Comparison of ENCODE assay signal across 21 cellular contexts in the genomic region with DNA sequence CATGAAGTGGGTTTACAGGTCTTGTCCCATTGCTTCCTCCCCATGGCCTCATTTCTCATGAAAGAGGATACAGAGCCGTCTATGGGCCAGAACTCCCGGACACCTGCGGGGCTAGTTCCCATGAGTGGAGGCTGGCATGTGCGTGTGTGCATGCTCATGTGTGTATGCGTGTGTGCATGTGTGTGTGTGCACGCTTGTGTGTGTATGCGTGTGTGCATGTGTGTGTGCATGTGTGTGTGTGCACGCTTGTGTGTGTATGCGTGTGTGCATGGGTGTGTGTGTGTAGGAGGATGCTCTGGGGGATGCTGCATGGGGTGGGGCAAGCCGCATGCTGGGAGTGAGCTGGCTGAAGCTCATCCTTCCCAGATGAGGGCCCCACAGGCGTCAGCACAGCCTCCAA. TPM values are rescaled to one million over a fixed set of nuclear protein-coding genes. Genes with fewer than 3 reads are reported as not detected.
DNase-seq lines count a peak whose midpoint lies in the region; ATAC-seq, FAIRE-seq and TF ChIP-seq lines count a peak whose summit lies in the region.
"Had no signal": no experiment of that assay in that cellular context is flagged by ENCODE, and none has a peak within 500 bp of the region (broad histone marks: within the 10 kb centered on the region; RNA-seq: fewer than 3 reads in every experiment).

No MANE protein-coding gene starts in this region.

- peak; percentile 50 for FAIRE-seq in bronchial epithelial cell (lab: Jason Lieb, UNC)
- FAIRE-seq: GM12892, GM18507, H54, K562 had no signal

- WGBS in neuronal stem cell (ENCODE audit: extremely low coverage in 2 of 2, insufficient read length in 2 of 2, insufficient replicate concordance in 1 of 2), 2 donors: no CpG with 5 or more reads among the region's 11 CpGs
- WGBS in gastroesophageal sphincter (ENCODE audit: low coverage in 1 of 2), 2 donors: 10 to 74% methylated on average over 2 to 4 of the region's 11 CpGs

- H3K4me1 ChIP-seq in BLaER1: peaks cover 72% of the 10 kb centered on the region
- H3K4me1 ChIP-seq in HEK293 (ENCODE audit: control insufficient read depth, insufficient read depth, low read length): no peaks in the 10 kb centered on the region
- H3K4me1 ChIP-seq in neuronal stem cell (ENCODE audit: control insufficient read depth in 2 of 2, insufficient read depth in 1 of 2, low read depth in 1 of 2, low read length in 2 of 2): no peaks in the 10 kb centered on the region
- no peaks in the 10 kb centered on the region for H3K4me1 ChIP-seq in upper lobe of right lung
- H3K4me1 ChIP-seq in gastroesophageal sphincter: no peaks in the 10 kb centered on the region

- no peak for TF ChIP-seq EP300 in gastroesophageal sphincter (IDR thresholded peaks at IDR 0.05)

- no peak overlapping the region for H4K8ac ChIP-seq in neuronal stem cell (ENCODE audit: low read depth, low read length)

- H3K27ac ChIP-seq in BLaER1 (peak overlapping the region; percentile 58; the same call in 1 of the 2 replicates), HEK293 (ENCODE audit: extremely low read depth, low read depth, low read length) (no peak overlapping the region), neuronal stem cell (replicated peaks; ENCODE audit: low read length) (no peak overlapping the region), upper lobe of right lung (no peak overlapping the region), gastroesophageal sphincter (no peak overlapping the region)
- H3K27ac ChIP-seq: C4-2B, GM23248 had no signal

- intact Hi-C loops in upper lobe of right lung (cut with DNase I): no loop called here

- H3K9ac ChIP-seq in BLaER1 (no peak overlapping the region), neuronal stem cell (ENCODE audit: low read depth, low read length, poor library complexity) (peak overlapping the region; percentile 54)
- H3K9ac ChIP-seq: GM23248 had no signal

- no peak overlapping the region for H2BK5ac ChIP-seq in neuronal stem cell (ENCODE audit: low read length)

- peak overlapping the region; percentile 86 for H3K18ac ChIP-seq in neuronal stem cell (ENCODE audit: low read length)

- H2BK15ac ChIP-seq in neuronal stem cell (ENCODE audit: low read length): no peak overlapping the region

- H2BK120ac ChIP-seq in neuronal stem cell (ENCODE audit: low read depth, low read length): no peak overlapping the region

- TF ChIP-seq CTCF in HEK293 (tag by site-specific recombination; IDR thresholded peaks at IDR 0.05) (no peak), bronchial epithelial cell (IDR thresholded peaks at IDR 0.05; ENCODE audit: insufficient read depth, low read length, severe bottlenecking) (no peak), upper lobe of right lung (IDR thresholded peaks at IDR 0.05) (no peak), gastroesophageal sphincter (IDR thresholded peaks at IDR 0.05) (no peak)

- H2BK12ac ChIP-seq in neuronal stem cell (ENCODE audit: low read length): peak overlapping the region; percentile 48

- no peak overlapping the region for H2AFZ ChIP-seq in neuronal stem cell (ENCODE audit: low read length)
- H2AFZ ChIP-seq: GM23248 had no signal

- peak overlapping the region; percentile 18 for H2AK5ac ChIP-seq in neuronal stem cell (ENCODE audit: low read depth, low read length)

- H3K9me3 ChIP-seq in BLaER1 (no peaks in the 10 kb centered on the region), HEK293 (ENCODE audit: control insufficient read depth, insufficient read depth, low read depth, low read length) (no peaks in the 10 kb centered on the region), neuronal stem cell (replicated peaks in 1 of 2; ENCODE audit: control insufficient read depth in 2 of 2, insufficient read depth in 1 of 2, low read depth in 1 of 2, low read length in 2 of 2) (peaks cover 0 to under 1% of the 10 kb centered on the region in 2 donors), upper lobe of right lung (no peaks in the 10 kb centered on the region), gastroesophageal sphincter (no peaks in the 10 kb centered on the region)

- H3K36me3 ChIP-seq in BLaER1 (no peaks in the 10 kb centered on the region), HEK293 (ENCODE audit: control insufficient read depth in 2 of 2, insufficient read depth in 1 of 2, low read length in 2 of 2) (no peaks in the 10 kb centered on the region), bronchial epithelial cell (ENCODE audit: control insufficient read depth, insufficient read depth, low read length) (no peaks in the 10 kb centered on the region), neuronal stem cell (replicated peaks in 1 of 2; ENCODE audit: control insufficient read depth in 2 of 2, insufficient read depth in 2 of 2, low read length in 2 of 2) (no peaks in the 10 kb centered on the region), upper lobe of right lung (no peaks in the 10 kb centered on the region), gastroesophageal sphincter (no peaks in the 10 kb centered on the region)

- no peak for ATAC-seq in upper lobe of right lung
- ATAC-seq in gastroesophageal sphincter: no peak
- ATAC-seq: K562 had no signal

- peak overlapping the region; percentile 37 for H3K4ac ChIP-seq in neuronal stem cell (ENCODE audit: low read length)

- POLR2A ChIA-PET in HEK293 (lab: Yijun Ruan, JAX): no interaction called here

- H3K4me2 ChIP-seq in BLaER1: peak overlapping the region; percentile 92
- no peak overlapping the region for H3K4me2 ChIP-seq in neuronal stem cell (ENCODE audit: insufficient read depth, low read length, poor library complexity, severe bottlenecking)

- no peak for TF ChIP-seq POLR2A in gastroesophageal sphincter (IDR thresholded peaks at IDR 0.05)

- H3K27me3 ChIP-seq in BLaER1 (no peaks in the 10 kb centered on the region), bronchial epithelial cell (ENCODE audit: control insufficient read depth, insufficient read depth, low read length) (peaks cover 5% of the 10 kb centered on the region), neuronal stem cell (ENCODE audit: control insufficient read depth in 3 of 3, insufficient read depth in 3 of 3, low read depth in 1 of 3, low read length in 3 of 3) (peaks cover 0 to 17% (median 2%) of the 10 kb centered on the region in 3 experiments), upper lobe of right lung (no peaks in the 10 kb centered on the region), gastroesophageal sphincter (no peaks in the 10 kb centered on the region)

- peak overlapping the region; percentile 99 for H4K91ac ChIP-seq in neuronal stem cell (ENCODE audit: low read depth, low read length, poor library complexity)

- peak overlapping the region; percentile 97 for H3K14ac ChIP-seq in neuronal stem cell (ENCODE audit: low read length)

- no peak overlapping the region for H3K4me3 ChIP-seq in BLaER1
- H3K4me3 ChIP-seq in HEK293 (ENCODE audit: low read depth, low read length): no peak overlapping the region
- no peak overlapping the region for H3K4me3 ChIP-seq in bronchial epithelial cell (ENCODE audit: low read depth, low read length)
- H3K4me3 ChIP-seq in neuronal stem cell (ENCODE audit: low read length in 2 of 2): no peak overlapping the region
- no peak overlapping the region for H3K4me3 ChIP-seq in upper lobe of right lung
- H3K4me3 ChIP-seq in gastroesophageal sphincter: no peak overlapping the region
- H3K4me3 ChIP-seq: GM23248, K562 had no signal

- CTCF ChIA-PET in HEK293 (lab: Yijun Ruan, JAX): no interaction called here

- H4K20me1 ChIP-seq in BLaER1: no peaks in the 10 kb centered on the region

- DNase-seq in bronchial epithelial cell (ENCODE audit: low read depth) (no peak), neuronal stem cell (ENCODE audit: low spot score) (no peak), NCI-H510A treated with DMSO at 0.1 percent for 48 hours (lab: John Stamatoyannopoulos, UW) (no peak), upper lobe of right lung (no peak), NCI-H774 (lab: John Stamatoyannopoulos, UW) (no peak)
- DNase-seq: CD4-positive, alpha-beta T cell; DMS153; DMS79; GDM1; GM23248; HCEC 1CT; HFFc6 had no signal

- H3K79me1 ChIP-seq in neuronal stem cell (ENCODE audit: low read depth, low read length): no peaks in the 10 kb centered on the region

- H3K23ac ChIP-seq in neuronal stem cell (ENCODE audit: low read depth, low read length, poor library complexity): peak overlapping the region; percentile 63

TF ChIP-seq in HEK293, 187 proteins besides CTCF, POLR2A, EP300 and RAD21 (continues in another document):
- TF ChIP-seq ZNF830 (tag by site-specific recombination; IDR thresholded peaks at IDR 0.05; ENCODE audit: low read depth): no peak
- no peak for TF ChIP-seq ZNF214 (tag by site-specific recombination; IDR thresholded peaks at IDR 0.05; ENCODE audit: borderline replicate concordance)

RNA-seq across cellular contexts. Expression of a gene that starts 20.8 kb away (rescaled TPM):
- total RNA-seq in bronchial epithelial cell (0.53 and 2.3 TPM in 2 replicates), upper lobe of right lung (12.3 TPM), gastroesophageal sphincter (1 to 10 TPM in 3 of 4 donors, under 1 TPM in 1; 0.31 to 8.4 (median 3.4) TPM)
- not detected for polyA plus RNA-seq in neuronal stem cell (2013, experiment 1 of 2)
- 0.01 TPM for polyA plus RNA-seq in neuronal stem cell (2013, experiment 2 of 2)
- total RNA-seq: B cell; CD4-positive, alpha-beta T cell; K562 had no signal
- polyA plus RNA-seq: K562 had no signal
